ENCODE assay signal across 15 cellular contexts in the genomic region with DNA sequence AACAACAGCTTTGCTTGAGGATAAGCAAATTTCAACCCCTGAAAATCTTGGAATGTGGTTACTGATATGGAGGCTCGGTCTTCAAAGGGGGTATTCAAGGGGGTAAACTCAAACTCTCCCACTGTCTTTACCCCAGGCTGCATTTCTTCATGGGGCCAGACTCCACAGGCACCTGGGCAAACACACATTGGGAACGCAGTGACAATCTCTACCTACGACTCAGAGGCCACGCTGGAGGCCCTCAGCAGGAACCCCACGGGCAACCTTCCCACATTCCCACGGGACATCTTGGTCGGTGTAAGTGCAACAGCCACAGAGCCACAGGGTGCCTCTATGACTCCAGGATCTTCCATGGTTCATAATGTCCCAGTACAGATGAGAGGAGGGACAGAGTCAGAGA. TPM values are rescaled to one million over a fixed set of nuclear protein-coding genes. Genes with fewer than 3 reads are reported as not detected.
DNase-seq lines count a peak whose midpoint lies in the region; ATAC-seq and TF ChIP-seq lines count a peak whose summit lies in the region.
"Had no signal": no experiment of that assay in that cellular context is flagged by ENCODE, and none has a peak within 500 bp of the region (broad histone marks: within the 10 kb centered on the region; RNA-seq: fewer than 3 reads in every experiment).

No MANE protein-coding gene starts in this region.

- no peaks in the 10 kb centered on the region for H3K36me3 ChIP-seq in psoas muscle (ENCODE audit: insufficient read depth in 1 of 2, low read depth in 1 of 2)
- H3K36me3 ChIP-seq: HAP-1, pancreas had no signal

- no peaks in the 10 kb centered on the region for H3K9me3 ChIP-seq in psoas muscle
- H3K9me3 ChIP-seq: pancreas, testis had no signal

- H3K27ac ChIP-seq in psoas muscle, result no peak overlapping the region
- H3K27ac ChIP-seq: HL-60, testis had no signal

- peaks cover 42% of the 10 kb centered on the region for H3K4me1 Mint-ChIP-seq in activated CD4-positive, alpha-beta T cell treated with anti-CD3 and anti-CD28 coated beads, Interleukin-2, amount 10 ng/mL, durations not matched to agents 7 days and 5 days
- H3K4me1 Mint-ChIP-seq in activated naive CD8-positive, alpha-beta T cell treated with anti-CD3 and anti-CD28 coated beads, Interleukin-2, amount 50 U/mL, for 24 hours, result peaks cover 42% of the 10 kb centered on the region
- H3K4me1 Mint-ChIP-seq in neural crest cell, result peaks cover 31% of the 10 kb centered on the region

- H3K9me3 Mint-ChIP-seq in activated CD4-positive, alpha-beta T cell treated with anti-CD3 and anti-CD28 coated beads, Interleukin-2, amount 10 ng/mL, durations not matched to agents 7 days and 5 days, result peaks cover 3% of the 10 kb centered on the region
- H3K9me3 Mint-ChIP-seq in activated naive CD8-positive, alpha-beta T cell treated with anti-CD3 and anti-CD28 coated beads, Interleukin-2, amount 50 U/mL, for 24 hours, result no peaks in the 10 kb centered on the region
- peaks cover 9% of the 10 kb centered on the region for H3K9me3 Mint-ChIP-seq in neural crest cell

- TF ChIP-seq CTCF in neural crest cell (conservative IDR thresholded peaks at IDR 0.05) (no peak), psoas muscle (IDR thresholded peaks at IDR 0.05) (no peak)

- H3K27me3 Mint-ChIP-seq in activated CD4-positive, alpha-beta T cell treated with anti-CD3 and anti-CD28 coated beads, Interleukin-2, amount 10 ng/mL, durations not matched to agents 7 days and 5 days, result peaks cover 3% of the 10 kb centered on the region
- H3K27me3 Mint-ChIP-seq in activated naive CD8-positive, alpha-beta T cell treated with anti-CD3 and anti-CD28 coated beads, Interleukin-2, amount 50 U/mL, for 24 hours, result no peaks in the 10 kb centered on the region
- H3K27me3 Mint-ChIP-seq in neural crest cell (ENCODE audit: low read depth), result no peaks in the 10 kb centered on the region

- H3K4me1 ChIP-seq in psoas muscle, result peaks cover 14% of the 10 kb centered on the region

- ATAC-seq in activated naive CD8-positive, alpha-beta T cell treated with anti-CD3 and anti-CD28 coated beads, Interleukin-2, amount 50 U/mL, for 24 hours, result no peak
- no peak for ATAC-seq in psoas muscle

- DNase-seq in activated CD4-positive, alpha-beta T cell treated with anti-CD3 and anti-CD28 coated beads, Interleukin-2, amount 10 ng/mL, durations not matched to agents 7 days and 5 days, result no peak
- DNase-seq in activated CD4-positive, alpha-beta T cell treated with anti-CD3 and anti-CD28 coated beads for 1 hour, result no peak
- DNase-seq in M059J (ENCODE audit: low read depth) (peak; percentile 41), neural crest cell (ENCODE audit: low read depth, low spot score) (no peak), HuH-7 (ENCODE audit: low spot score) (no peak), SHP77 treated with DMSO at 0.1 percent for 48 hours (lab: John Stamatoyannopoulos, UW) (no peak), psoas muscle (no peak)
- no peak for DNase-seq in activated naive CD8-positive, alpha-beta T cell treated with anti-CD3 and anti-CD28 coated beads, Interleukin-2, amount 50 U/mL, for 24 hours
- DNase-seq: activated CD4-positive, CD25-positive, alpha-beta regulatory T cell treated with anti-CD3 and anti-CD28 coated beads, Interleukin-2, amount 50 U/mL, for 72 hours; DMS 273 treated with DMSO at 0.1 percent for 48 hours; effector memory CD4-positive, alpha-beta T cell; testis had no signal

- intact Hi-C loops in psoas muscle (cut with DNase I), result loop anchor here in 1 of 2 donors (5.0 kb wide), 2 partner anchors 88 to 293 kb away; a partner anchor contains a TSS

- H3K27me3 ChIP-seq in psoas muscle (ENCODE audit: insufficient read depth in 3 of 3, low read length in 2 of 3), result no peaks in the 10 kb centered on the region
- H3K27me3 ChIP-seq: pancreas, testis had no signal

- H3K36me3 Mint-ChIP-seq in activated CD4-positive, alpha-beta T cell treated with anti-CD3 and anti-CD28 coated beads, Interleukin-2, amount 10 ng/mL, durations not matched to agents 7 days and 5 days (ENCODE audit: low read depth), result peaks cover 19% of the 10 kb centered on the region
- peaks cover 15% of the 10 kb centered on the region for H3K36me3 Mint-ChIP-seq in activated naive CD8-positive, alpha-beta T cell treated with anti-CD3 and anti-CD28 coated beads, Interleukin-2, amount 50 U/mL, for 24 hours (ENCODE audit: low read depth)
- H3K36me3 Mint-ChIP-seq in neural crest cell (ENCODE audit: low read depth), result peaks cover 12% of the 10 kb centered on the region

- WGBS in psoas muscle, 3 donors, result 89 to 94% (median 93%) methylated on average over 7 of the region's 7 CpGs

- POLR2A ChIA-PET in activated CD4-positive, alpha-beta T cell treated with anti-CD3 and anti-CD28 coated beads, Interleukin-2, amount 10 ng/mL, durations not matched to agents 7 days and 5 days (lab: Charles Lee), result no interaction called here

- no peak overlapping the region for H3K4me3 ChIP-seq in psoas muscle
- H3K4me3 ChIP-seq: HAP-1, testis had no signal

- CTCF ChIA-PET in activated CD4-positive, alpha-beta T cell treated with anti-CD3 and anti-CD28 coated beads, Interleukin-2, amount 10 ng/mL, durations not matched to agents 7 days and 5 days (lab: Charles Lee), result interaction anchor here (2.2 to 3.5 kb wide), 2 partner anchors 8 to 49 kb away, joined by 8 to 12 read pairs; no protein-coding TSS in a partner anchor

- peak overlapping the region; percentile 20 for H3K27ac Mint-ChIP-seq in activated CD4-positive, alpha-beta T cell treated with anti-CD3 and anti-CD28 coated beads, Interleukin-2, amount 10 ng/mL, durations not matched to agents 7 days and 5 days
- H3K27ac Mint-ChIP-seq in activated naive CD8-positive, alpha-beta T cell treated with anti-CD3 and anti-CD28 coated beads, Interleukin-2, amount 50 U/mL, for 24 hours, result no peak overlapping the region
- no peak overlapping the region for H3K27ac Mint-ChIP-seq in neural crest cell (ENCODE audit: unreplicated experiment)

- no peak overlapping the region for H3K4me3 Mint-ChIP-seq in activated CD4-positive, alpha-beta T cell treated with anti-CD3 and anti-CD28 coated beads, Interleukin-2, amount 10 ng/mL, durations not matched to agents 7 days and 5 days
- peak overlapping the region; percentile 84 for H3K4me3 Mint-ChIP-seq in activated naive CD8-positive, alpha-beta T cell treated with anti-CD3 and anti-CD28 coated beads, Interleukin-2, amount 50 U/mL, for 24 hours
- H3K4me3 Mint-ChIP-seq in neural crest cell, result peak overlapping the region; percentile 83

RNA-seq across cellular contexts. Expression of a gene that starts 2.2 kb away (rescaled TPM):
- 10 to 100 TPM; 69.3 to 71.2 TPM for total RNA-seq in activated CD4-positive, alpha-beta T cell treated with anti-CD3 and anti-CD28 coated beads, Interleukin-2, amount 10 ng/mL, durations not matched to agents 7 days and 5 days
- 440 and 573 TPM in 2 replicates for total RNA-seq in M059J (2014; rRNA removed; shearing (Covaris generic))
- total RNA-seq in neural crest cell (80.9 and 81.5 TPM in 2 replicates), psoas muscle (10 to 100 TPM in 1 of 4 donors, 1 to 10 TPM in 3; 4.0 to 11.1 (median 6.6) TPM)
- 10 to 100 TPM in 1 of 3 donors, 1 to 10 TPM in 2; 5.3 to 20.0 (median 9.5) TPM for polyA plus RNA-seq in psoas muscle
